In genomic region chrX:108740299-108740774, GRCh38 we compare ENCODE assay signal across 41 cellular contexts. TPM values are rescaled to one million over a fixed set of nuclear protein-coding genes. Genes with fewer than 3 reads are reported as not detected.
"Had no signal": no experiment of that assay in that cellular context is flagged by ENCODE, and none has a peak within 500 bp of the region (broad histone marks: within the 10 kb centered on the region; RNA-seq: fewer than 3 reads in every experiment).

No MANE protein-coding gene starts in this region.

- FAIRE-seq: bronchial epithelial cell had no signal

- H3K27me3 Mint-ChIP-seq: central memory CD8-positive, alpha-beta T cell had no signal

- DNase-seq: activated effector memory CD4-positive, alpha-beta T cell treated with anti-CD3 and anti-CD28 coated beads, Interleukin-2, amount 50 U/mL, for 16 hours; activated effector memory CD4-positive, alpha-beta T cell treated with Interleukin-2 at 50 U/mL for 16 hours; activated gamma-delta T cell; activated gamma-delta T cell treated with Interleukin-2 at 50 U/mL for 16 hours; activated naive CD4-positive, alpha-beta T cell; activated naive CD4-positive, alpha-beta T cell treated with anti-CD3 and anti-CD28 coated beads for 36 hours; activated naive CD4-positive, alpha-beta T cell treated with anti-CD3 and anti-CD28 coated beads, Interleukin-2, amount 10 ng/mL, durations not matched to agents 7 days and 5 days; activated naive CD4-positive, alpha-beta T cell treated with anti-CD3 and anti-CD28 coated beads, Interleukin-2, amount 50 U/mL, for 16 hours; activated naive CD4-positive, alpha-beta T cell treated with Interleukin-2 at 50 U/mL for 16 hours; activated naive CD8-positive, alpha-beta T cell treated with anti-CD3 and anti-CD28 coated beads for 36 hours; activated naive CD8-positive, alpha-beta T cell treated with anti-CD3 and anti-CD28 coated beads, Interleukin-2, amount 10 ng/mL, durations not matched to agents 7 days and 5 days; activated naive CD8-positive, alpha-beta T cell treated with anti-CD3 and anti-CD28 coated beads, Interleukin-2, amount 50 U/mL, for 24 hours; activated T-cell treated with anti-CD3 and anti-CD28 coated beads, Interleukin-2, amount 50 U/mL, for 1 hour; activated T-cell treated with anti-CD3 and anti-CD28 coated beads, Interleukin-2, amount 50 U/mL, for 24 hours; activated T-cell treated with anti-CD3 and anti-CD28 coated beads, Interleukin-2, amount 50 U/mL, for 4 hours; activated T-cell treated with anti-CD3 and anti-CD28 coated beads, Interleukin-2, amount 50 U/mL, for 48 hours; activated T-cell treated with anti-CD3 and anti-CD28 coated beads, Interleukin-2, amount 50 U/mL, for 72 hours; adrenal gland; amniotic stem cell; amygdala; anterior cingulate cortex; aorta; body of pancreas; brain microvascular endothelial cell; caudate nucleus; central memory CD4-positive, alpha-beta T cell; cerebellar nuclear complex had no signal

- H3K36me3 ChIP-seq: adrenal gland, ascending aorta, brain microvascular endothelial cell, breast epithelium, cardiac muscle cell had no signal

- H3K36me3 Mint-ChIP-seq: activated naive CD4-positive, alpha-beta T cell treated with anti-CD3 and anti-CD28 coated beads, Interleukin-2, amount 10 ng/mL, durations not matched to agents 7 days and 5 days; activated naive CD4-positive, alpha-beta T cell treated with anti-CD3 and anti-CD28 coated beads, Interleukin-2, amount 50 U/mL, for 24 hours; activated naive CD4-positive, alpha-beta T cell treated with anti-CD3 and anti-CD28 coated beads, Interleukin-2, amount 50 U/mL, for 72 hours; activated naive CD8-positive, alpha-beta T cell; activated naive CD8-positive, alpha-beta T cell treated with anti-CD3 and anti-CD28 coated beads for 36 hours; activated naive CD8-positive, alpha-beta T cell treated with anti-CD3 and anti-CD28 coated beads, Interleukin-2, amount 10 ng/mL, durations not matched to agents 7 days and 5 days; brain had no signal

- H3K9me3 ChIP-seq: adrenal gland, ascending aorta, body of pancreas, breast epithelium had no signal

- H3K4me3 ChIP-seq: adrenal gland, ascending aorta, body of pancreas, breast epithelium, cardiac muscle cell had no signal

- H3K4me3 Mint-ChIP-seq: activated naive CD4-positive, alpha-beta T cell treated with anti-CD3 and anti-CD28 coated beads for 36 hours; activated naive CD4-positive, alpha-beta T cell treated with anti-CD3 and anti-CD28 coated beads, Interleukin-2, amount 10 ng/mL, durations not matched to agents 7 days and 5 days; activated naive CD4-positive, alpha-beta T cell treated with anti-CD3 and anti-CD28 coated beads, Interleukin-2, amount 50 U/mL, for 24 hours; activated naive CD8-positive, alpha-beta T cell; activated naive CD8-positive, alpha-beta T cell treated with anti-CD3 and anti-CD28 coated beads for 36 hours; activated naive CD8-positive, alpha-beta T cell treated with anti-CD3 and anti-CD28 coated beads, Interleukin-2, amount 10 ng/mL, durations not matched to agents 7 days and 5 days; activated naive CD8-positive, alpha-beta T cell treated with anti-CD3 and anti-CD28 coated beads, Interleukin-2, amount 50 U/mL, for 24 hours; activated T-cell treated with anti-CD3 and anti-CD28 coated beads, Interleukin-2, amount 50 U/mL, for 24 hours; activated T-cell treated with anti-CD3 and anti-CD28 coated beads, Interleukin-2, amount 50 U/mL, for 4 hours; activated T-cell treated with anti-CD3 and anti-CD28 coated beads, Interleukin-2, amount 50 U/mL, for 72 hours; activated T-helper 1 cell treated with anti-CD3 and anti-CD28 coated beads, Interleukin-12 subunit alpha, Interleukin-12 subunit beta, Interleukin-2, Interleukin-4 antibody, amounts not matched to agents 30 ng/mL and 10 ng/mL and 1 ng/mL, durations not matched to agents 14 hours and 24 hours and 36 hours; activated T-helper 17 cell treated with anti-CD3 and anti-CD28 coated beads, Interleukin-2, amount 50 U/mL, for 72 hours; central memory CD8-positive, alpha-beta T cell had no signal

- H3K9me3 Mint-ChIP-seq: activated naive CD4-positive, alpha-beta T cell treated with anti-CD3 and anti-CD28 coated beads, Interleukin-2, amount 10 ng/mL, durations not matched to agents 7 days and 5 days; activated naive CD4-positive, alpha-beta T cell treated with anti-CD3 and anti-CD28 coated beads, Interleukin-2, amount 50 U/mL, for 24 hours; activated naive CD4-positive, alpha-beta T cell treated with anti-CD3 and anti-CD28 coated beads, Interleukin-2, amount 50 U/mL, for 72 hours; activated naive CD8-positive, alpha-beta T cell treated with anti-CD3 and anti-CD28 coated beads for 36 hours; activated naive CD8-positive, alpha-beta T cell treated with anti-CD3 and anti-CD28 coated beads, Interleukin-2, amount 10 ng/mL, durations not matched to agents 7 days and 5 days; activated naive CD8-positive, alpha-beta T cell treated with anti-CD3 and anti-CD28 coated beads, Interleukin-2, amount 50 U/mL, for 24 hours; activated T-cell treated with anti-CD3 and anti-CD28 coated beads, Interleukin-2, amount 50 U/mL, for 24 hours; activated T-cell treated with anti-CD3 and anti-CD28 coated beads, Interleukin-2, amount 50 U/mL, for 4 hours; activated T-cell treated with anti-CD3 and anti-CD28 coated beads, Interleukin-2, amount 50 U/mL, for 72 hours; activated T-helper 1 cell treated with anti-CD3 and anti-CD28 coated beads, Interleukin-12 subunit alpha, Interleukin-12 subunit beta, Interleukin-2, Interleukin-4 antibody, amounts not matched to agents 30 ng/mL and 10 ng/mL and 1 ng/mL, durations not matched to agents 14 hours and 24 hours and 36 hours; activated T-helper 17 cell treated with anti-CD3 and anti-CD28 coated beads, Interleukin-2, amount 50 U/mL, for 72 hours; activated T-helper 2 cell treated with anti-CD3 and anti-CD28 coated beads, Interferon-gamma antibody, Interleukin-2, Interleukin-4, amounts not matched to agents 10 μg/mL and 5 μg/mL and 100 μg/mL, durations not matched to agents 14 hours and 24 hours and 36 hours had no signal

- ATAC-seq: activated naive CD4-positive, alpha-beta T cell treated with anti-CD3 and anti-CD28 coated beads, Interleukin-2, amount 50 U/mL, for 72 hours; activated naive CD8-positive, alpha-beta T cell treated with anti-CD3 and anti-CD28 coated beads, Interleukin-2, amount 50 U/mL, for 24 hours; activated T-cell treated with anti-CD3 and anti-CD28 coated beads, Interleukin-2, amount 50 U/mL, for 4 hours; activated T-cell treated with anti-CD3 and anti-CD28 coated beads, Interleukin-2, amount 50 U/mL, for 72 hours; activated T-helper 17 cell treated with anti-CD3 and anti-CD28 coated beads, Interleukin-2, amount 50 U/mL, for 72 hours; body of pancreas had no signal

- H3K27ac ChIP-seq: adrenal gland, ascending aorta, body of pancreas, brain microvascular endothelial cell, breast epithelium, cardiac muscle cell had no signal

- H3K4me1 ChIP-seq: adrenal gland, breast epithelium had no signal

- H3K27ac Mint-ChIP-seq: activated naive CD4-positive, alpha-beta T cell treated with anti-CD3 and anti-CD28 coated beads for 36 hours; activated naive CD4-positive, alpha-beta T cell treated with anti-CD3 and anti-CD28 coated beads, Interleukin-2, amount 10 ng/mL, durations not matched to agents 7 days and 5 days; activated naive CD4-positive, alpha-beta T cell treated with anti-CD3 and anti-CD28 coated beads, Interleukin-2, amount 50 U/mL, for 24 hours; activated naive CD4-positive, alpha-beta T cell treated with anti-CD3 and anti-CD28 coated beads, Interleukin-2, amount 50 U/mL, for 72 hours; activated naive CD8-positive, alpha-beta T cell; activated naive CD8-positive, alpha-beta T cell treated with anti-CD3 and anti-CD28 coated beads for 36 hours; activated naive CD8-positive, alpha-beta T cell treated with anti-CD3 and anti-CD28 coated beads, Interleukin-2, amount 10 ng/mL, durations not matched to agents 7 days and 5 days; activated naive CD8-positive, alpha-beta T cell treated with anti-CD3 and anti-CD28 coated beads, Interleukin-2, amount 50 U/mL, for 24 hours; activated T-cell treated with anti-CD3 and anti-CD28 coated beads, Interleukin-2, amount 50 U/mL, for 24 hours; activated T-cell treated with anti-CD3 and anti-CD28 coated beads, Interleukin-2, amount 50 U/mL, for 72 hours; activated T-helper 1 cell treated with anti-CD3 and anti-CD28 coated beads, Interleukin-12 subunit alpha, Interleukin-12 subunit beta, Interleukin-2, Interleukin-4 antibody, amounts not matched to agents 30 ng/mL and 10 ng/mL and 1 ng/mL, durations not matched to agents 14 hours and 24 hours and 36 hours; activated T-helper 17 cell treated with anti-CD3 and anti-CD28 coated beads, Interleukin-2, amount 50 U/mL, for 72 hours; activated T-helper 2 cell treated with anti-CD3 and anti-CD28 coated beads, Interferon-gamma antibody, Interleukin-2, Interleukin-4, amounts not matched to agents 10 μg/mL and 5 μg/mL and 100 μg/mL, durations not matched to agents 14 hours and 24 hours and 36 hours; brain had no signal

- H3K4me1 Mint-ChIP-seq: activated naive CD4-positive, alpha-beta T cell treated with anti-CD3 and anti-CD28 coated beads, Interleukin-2, amount 10 ng/mL, durations not matched to agents 7 days and 5 days; activated naive CD4-positive, alpha-beta T cell treated with anti-CD3 and anti-CD28 coated beads, Interleukin-2, amount 50 U/mL, for 24 hours; activated naive CD8-positive, alpha-beta T cell treated with anti-CD3 and anti-CD28 coated beads for 36 hours; activated naive CD8-positive, alpha-beta T cell treated with anti-CD3 and anti-CD28 coated beads, Interleukin-2, amount 10 ng/mL, durations not matched to agents 7 days and 5 days; activated T-helper 17 cell treated with anti-CD3 and anti-CD28 coated beads, Interleukin-2, amount 50 U/mL, for 72 hours; central memory CD8-positive, alpha-beta T cell had no signal

RNA-seq across cellular contexts. Expression of gene IRS4, which starts 4.0 kb away (rescaled TPM):
- total RNA-seq: activated naive CD4-positive, alpha-beta T cell treated with anti-CD3 and anti-CD28 coated beads for 36 hours; activated naive CD4-positive, alpha-beta T cell treated with anti-CD3 and anti-CD28 coated beads, Interleukin-2, amount 50 U/mL, for 72 hours; activated naive CD8-positive, alpha-beta T cell treated with anti-CD3 and anti-CD28 coated beads for 36 hours; activated naive CD8-positive, alpha-beta T cell treated with anti-CD3 and anti-CD28 coated beads, Interleukin-2, amount 10 ng/mL, durations not matched to agents 7 days and 5 days; activated T-cell treated with anti-CD3 and anti-CD28 coated beads, Interleukin-2, amount 50 U/mL, for 4 hours; activated T-cell treated with anti-CD3 and anti-CD28 coated beads, Interleukin-2, amount 50 U/mL, for 72 hours; activated T-helper 17 cell treated with anti-CD3 and anti-CD28 coated beads, Interleukin-2, amount 50 U/mL, for 72 hours; activated T-helper 2 cell treated with anti-CD3 and anti-CD28 coated beads, Interferon-gamma antibody, Interleukin-2, Interleukin-4, amounts not matched to agents 10 μg/mL and 5 μg/mL and 100 μg/mL, durations not matched to agents 14 hours and 24 hours and 36 hours; adrenal gland; aorta; ascending aorta; bronchial epithelial cell; cardiac muscle cell; cardiac septum; chondrocyte had no signal
- polyA plus RNA-seq: adrenal gland, aorta, cardiac muscle cell had no signal
